Comparison of ENCODE assay signal across 8 cellular contexts in genomic region chr13:30832845-30833332, GRCh38.
DNase-seq lines count a peak whose midpoint lies in the region; ATAC-seq, FAIRE-seq and TF ChIP-seq lines count a peak whose summit lies in the region.

No MANE protein-coding gene starts in this region.

- intact Hi-C loops in heart left ventricle (cut with DNase I), result no loop called here
- intact Hi-C loops in cardiac septum (cut with DNase I), result no loop called here
- intact Hi-C loops in PC-3 (cut with micrococcal nuclease), result no loop called here
- intact Hi-C loops in breast epithelium (cut with DNase I; ENCODE audit: low total_unique reads), result no loop called here
- intact Hi-C loops in pancreas (cut with DNase I), result no loop called here
- intact Hi-C loops in posterior vena cava (cut with DNase I), result no loop called here

- FAIRE-seq in pancreas (lab: Jason Lieb, UNC), result no peak

- CTCF ChIA-PET in PC-3 (lab: Charles Lee), result no interaction called here

- H3K4me3 ChIP-seq in heart left ventricle (no peak overlapping the region), PC-3 (ENCODE audit: low read length) (no peak overlapping the region), breast epithelium (no peak overlapping the region), pancreas (no peak overlapping the region)

- no peaks in the 10 kb centered on the region for H4K20me1 ChIP-seq in PC-3 (ENCODE audit: low read length)

- 0 out of 2 replicates have a peak overlapping the region, but pooled peaks have one; percentile 16 for H2AFZ ChIP-seq in PC-3 (ENCODE audit: low read length)

- POLR2A ChIA-PET in PC-3 (lab: Charles Lee; ENCODE audit: unreplicated experiment), result no interaction called here

- H3K9me3 ChIP-seq in heart left ventricle, result peaks cover 0 to 4% (median 0%) of the 10 kb centered on the region in 12 donors
- no peaks in the 10 kb centered on the region for H3K9me3 ChIP-seq in PC-3 (ENCODE audit: low read length)
- H3K9me3 ChIP-seq in breast epithelium, result no peaks in the 10 kb centered on the region
- H3K9me3 ChIP-seq in pancreas, result no peaks in the 10 kb centered on the region

- ATAC-seq in heart left ventricle (peak in 3 of 4 donors; percentile 13 to 61 (median 28)), PC-3 (peak; percentile 82), pancreas (peak; percentile 90 to 94 (median 91)), HG02973 (IDR thresholded peaks at IDR 0.05; ENCODE audit: unreplicated experiment) (no peak)

- no peak for TF ChIP-seq POLR2A in heart left ventricle (IDR thresholded peaks at IDR 0.05)
- TF ChIP-seq POLR2A in breast epithelium (IDR thresholded peaks at IDR 0.05), result no peak

- no peak overlapping the region for H3K27ac ChIP-seq in heart left ventricle
- H3K27ac ChIP-seq in PC-3 (ENCODE audit: low read length), result peak overlapping the region; percentile 58
- peak overlapping the region; percentile 57 to 73 for H3K27ac ChIP-seq in breast epithelium
- H3K27ac ChIP-seq in pancreas, result peak overlapping the region in 3 of 4 donors; percentile 53 to 59 (median 57)

- H3K79me2 ChIP-seq in PC-3 (ENCODE audit: low read length), result no peaks in the 10 kb centered on the region

- no peaks in the 10 kb centered on the region for H3F3A ChIP-seq in PC-3 (ENCODE audit: low read length, unreplicated experiment)

- H3K27me3 ChIP-seq in heart left ventricle, result peaks cover 0 to 3% (median 0%) of the 10 kb centered on the region in 9 donors
- no peaks in the 10 kb centered on the region for H3K27me3 ChIP-seq in PC-3 (ENCODE audit: low read length)
- no peaks in the 10 kb centered on the region for H3K27me3 ChIP-seq in breast epithelium
- no peaks in the 10 kb centered on the region for H3K27me3 ChIP-seq in pancreas

- H3K4me1 ChIP-seq in heart left ventricle (peaks cover 0 to 5% (median 0%) of the 10 kb centered on the region in 12 donors), PC-3 (ENCODE audit: insufficient read depth, low read length) (peaks cover 48% of the 10 kb centered on the region), breast epithelium (no peaks in the 10 kb centered on the region), pancreas (no peaks in the 10 kb centered on the region)

- H3K36me3 ChIP-seq in heart left ventricle (no peaks in the 10 kb centered on the region), PC-3 (ENCODE audit: low read depth, low read length) (no peaks in the 10 kb centered on the region), breast epithelium (no peaks in the 10 kb centered on the region), pancreas (no peaks in the 10 kb centered on the region)

- BruUV-seq in PC-3 (replicated peaks; lab: Mats Ljungman, UMichigan), result no TSS peak

- peak overlapping the region; percentile 57 for H3K4me2 ChIP-seq in PC-3 (ENCODE audit: low read length)

- H3K9ac ChIP-seq in PC-3 (ENCODE audit: low read length), result peak overlapping the region; percentile 6; the same call in 1 of the 2 replicates

- TF ChIP-seq CTCF in heart left ventricle (IDR thresholded peaks at IDR 0.05) (no peak), PC-3 (conservative IDR thresholded peaks at IDR 0.05; ENCODE audit: low read depth, low read length) (no peak), breast epithelium (IDR thresholded peaks at IDR 0.05) (no peak), pancreas (IDR thresholded peaks at IDR 0.05) (no peak)

- WGBS in heart left ventricle, 4 donors, result 18 to 31% (median 23%) methylated on average over 12 to 18 of the region's 18 CpGs
- 12 to 16% methylated on average over 18 of the region's 18 CpGs for WGBS in pancreas, 2 donors

- DNase-seq in heart left ventricle, result peak in 4 of 5 donors; percentile 21 to 72 (median 54)
- DNase-seq in cardiac septum (ENCODE audit: low spot score), result no peak
- DNase-seq in PC-3, result peak; percentile 97
- peak; percentile 94 to 95 for DNase-seq in breast epithelium (ENCODE audit: low spot score in 2 of 2)
- peak; percentile 82 to 97 (median 90) for DNase-seq in pancreas
- no peak for DNase-seq in posterior vena cava (ENCODE audit: low spot score)
- no peak for DNase-seq in NOMO-1 (lab: John Stamatoyannopoulos, UW; ENCODE audit: unreplicated experiment in 2 of 2)

- no peaks in the 10 kb centered on the region for H3K9me2 ChIP-seq in PC-3 (replicated peaks; ENCODE audit: low read length)

Comparison
In these comparisons a context has a peak if more than half of its experiments do, and no peak if none do; other contexts are left out.
1. DNase-seq: peak in heart left ventricle (4 of 5), PC-3 (single experiment), breast epithelium (2 of 2) and pancreas (6 of 6); none in cardiac septum (single experiment), posterior vena cava (single experiment) and NOMO-1 (0 of 2).
2. H3K27ac ChIP-seq: peak in PC-3 (single experiment), breast epithelium (2 of 2) and pancreas (3 of 4); none in heart left ventricle (0 of 12).